In genomic region chr3:35777065-35777464, GRCh38 we compare ENCODE assay signal across 22 cellular contexts.
"Had no signal": no experiment of that assay in that cellular context is flagged by ENCODE, and none has a peak within 500 bp of the region (broad histone marks: within the 10 kb centered on the region; RNA-seq: fewer than 3 reads in every experiment).

No MANE protein-coding gene starts in this region.

- ATAC-seq: esophagus mucosa; gastrocnemius medialis; natural killer cell; psoas muscle; right cardiac atrium; stimulated activated effector memory CD8-positive, alpha-beta T cell treated with anti-CD3 and anti-CD28 coated beads, Interleukin-12 subunit alpha, Interleukin-12 subunit beta, amount 100 ng/mL, for 72 hours; stimulated activated naive CD8-positive, alpha-beta T cell treated with anti-CD3 and anti-CD28 coated beads, Interleukin-15, Interleukin-2, amounts not matched to agents 100 U/mL and 50 U/mL, for 24 hours had no signal

- DNase-seq: dorsolateral prefrontal cortex; effector CD4-positive, alpha-beta T cell; foreskin fibroblast; gastrocnemius medialis; head of caudate nucleus; kidney; natural killer cell; occipital lobe; ovary; posterior cingulate gyrus; psoas muscle; right cardiac atrium; sigmoid colon; stimulated activated CD4-positive, alpha-beta T cell treated with anti-CD3 and anti-CD28 coated beads, Interleukin-2, amount 100 ng/mL, for 24 hours; stimulated activated CD4-positive, alpha-beta T cell treated with anti-CD3 and anti-CD28 coated beads, Interleukin-4, amount 100 ng/mL, for 24 hours; stimulated activated naive CD8-positive, alpha-beta T cell treated with anti-CD3 and anti-CD28 coated beads, Interleukin-15, Interleukin-2, amounts not matched to agents 100 U/mL and 50 U/mL, for 24 hours; substantia nigra; testis; tibial artery had no signal

- H3K27ac ChIP-seq: hepatocyte, ovary, psoas muscle, sigmoid colon, testis, tibial artery had no signal
